In genomic region chr12:39905152-39905551, GRCh38 we compare ENCODE assay signal across 10 cellular contexts.
DNase-seq lines count a peak whose midpoint lies in the region; ATAC-seq and TF ChIP-seq lines count a peak whose summit lies in the region.
"Had no signal": no experiment of that assay in that cellular context is flagged by ENCODE, and none has a peak within 500 bp of the region (broad histone marks: within the 10 kb centered on the region; RNA-seq: fewer than 3 reads in every experiment).

No MANE protein-coding gene starts in this region.

- POLR2A ChIA-PET in activated CD4-positive, alpha-beta T cell treated with anti-CD3 and anti-CD28 coated beads, Interleukin-2, amount 10 ng/mL, durations not matched to agents 7 days and 5 days (lab: Charles Lee): no interaction called here

- no peaks in the 10 kb centered on the region for H3K4me1 Mint-ChIP-seq in HFFc6 (ENCODE audit: low read depth)
- no peaks in the 10 kb centered on the region for H3K4me1 Mint-ChIP-seq in activated CD4-positive, alpha-beta T cell treated with anti-CD3 and anti-CD28 coated beads, Interleukin-2, amount 10 ng/mL, durations not matched to agents 7 days and 5 days

- H3K27ac Mint-ChIP-seq in HFFc6: no peak overlapping the region
- H3K27ac Mint-ChIP-seq in activated CD4-positive, alpha-beta T cell treated with anti-CD3 and anti-CD28 coated beads, Interleukin-2, amount 10 ng/mL, durations not matched to agents 7 days and 5 days: no peak overlapping the region
- H3K27ac Mint-ChIP-seq: activated T-cell treated with anti-CD3 and anti-CD28 coated beads, Interleukin-2, amount 50 U/mL, for 72 hours had no signal

- H3K4me3 Mint-ChIP-seq in HFFc6: no peak overlapping the region
- H3K4me3 Mint-ChIP-seq in activated CD4-positive, alpha-beta T cell treated with anti-CD3 and anti-CD28 coated beads, Interleukin-2, amount 10 ng/mL, durations not matched to agents 7 days and 5 days: no peak overlapping the region
- H3K4me3 Mint-ChIP-seq: activated T-cell treated with anti-CD3 and anti-CD28 coated beads, Interleukin-2, amount 50 U/mL, for 72 hours had no signal

- H3K36me3 Mint-ChIP-seq in HFFc6 (ENCODE audit: low read depth): no peaks in the 10 kb centered on the region; the same call in 1 of the 2 replicates
- no peaks in the 10 kb centered on the region for H3K36me3 Mint-ChIP-seq in activated CD4-positive, alpha-beta T cell treated with anti-CD3 and anti-CD28 coated beads, Interleukin-2, amount 10 ng/mL, durations not matched to agents 7 days and 5 days (ENCODE audit: low read depth)

- DNase-seq in HFFc6: peak; percentile 9
- peak; percentile 72 for DNase-seq in cerebellar cortex (ENCODE audit: low spot score)
- peak; percentile 12 for DNase-seq in iris pigment epithelial cell (ENCODE audit: low read depth)
- peak; percentile 77 for DNase-seq in stromal cell of bone marrow (ENCODE audit: low read depth)
- no peak for DNase-seq in cerebellar nuclear complex (lab: John Stamatoyannopoulos, UW)
- DNase-seq in activated CD4-positive, alpha-beta T cell treated with anti-CD3 and anti-CD28 coated beads, Interleukin-2, amount 10 ng/mL, durations not matched to agents 7 days and 5 days: no peak
- no peak for DNase-seq in stimulated activated naive CD4-positive, alpha-beta T cell (lab: John Stamatoyannopoulos, UW)
- DNase-seq: activated T-cell treated with anti-CD3 and anti-CD28 coated beads, Interleukin-2, amount 50 U/mL, for 72 hours; stimulated activated CD4-positive, alpha-beta T cell treated with anti-CD3 and anti-CD28 coated beads, Interleukin-4, amount 100 ng/mL, for 4 hours had no signal

- no peak for TF ChIP-seq CTCF in HFFc6 (IDR thresholded peaks at IDR 0.05)

- H3K9me3 Mint-ChIP-seq in HFFc6: peaks cover 15% of the 10 kb centered on the region; the same call in 1 of the 2 replicates
- H3K9me3 Mint-ChIP-seq in activated CD4-positive, alpha-beta T cell treated with anti-CD3 and anti-CD28 coated beads, Interleukin-2, amount 10 ng/mL, durations not matched to agents 7 days and 5 days: no peaks in the 10 kb centered on the region
- H3K9me3 Mint-ChIP-seq: activated T-cell treated with anti-CD3 and anti-CD28 coated beads, Interleukin-2, amount 50 U/mL, for 72 hours had no signal

- ATAC-seq in HG03378 (IDR thresholded peaks at IDR 0.05; ENCODE audit: unreplicated experiment): no peak
- ATAC-seq: activated T-cell treated with anti-CD3 and anti-CD28 coated beads, Interleukin-2, amount 50 U/mL, for 72 hours had no signal

- no peaks in the 10 kb centered on the region for H3K27me3 Mint-ChIP-seq in HFFc6 (ENCODE audit: insufficient read depth)
- H3K27me3 Mint-ChIP-seq in activated CD4-positive, alpha-beta T cell treated with anti-CD3 and anti-CD28 coated beads, Interleukin-2, amount 10 ng/mL, durations not matched to agents 7 days and 5 days: no peaks in the 10 kb centered on the region

- CTCF ChIA-PET in activated CD4-positive, alpha-beta T cell treated with anti-CD3 and anti-CD28 coated beads, Interleukin-2, amount 10 ng/mL, durations not matched to agents 7 days and 5 days (lab: Charles Lee): no interaction called here

Comparison
In these comparisons a context has a peak if more than half of its experiments do, and no peak if none do; other contexts are left out.
1. DNase-seq: peak in HFFc6 (single experiment), cerebellar cortex (single experiment), iris pigment epithelial cell (single experiment) and stromal cell of bone marrow (single experiment); none in cerebellar nuclear complex (0 of 2), activated CD4-positive, alpha-beta T cell treated with anti-CD3 and anti-CD28 coated beads, Interleukin-2, amount 10 ng/mL, durations not matched to agents 7 days and 5 days (single experiment) and stimulated activated naive CD4-positive, alpha-beta T cell (0 of 6).